In genomic region chr10:123831259-123831658, GRCh38 we compare ENCODE assay signal across 20 cellular contexts.
"Had no signal": no experiment of that assay in that cellular context is flagged by ENCODE, and none has a peak within 500 bp of the region (broad histone marks: within the 10 kb centered on the region; RNA-seq: fewer than 3 reads in every experiment).

No MANE protein-coding gene starts in this region.

- H2AFZ ChIP-seq: neural progenitor cell had no signal

- H3K27ac ChIP-seq: colonic mucosa, neural progenitor cell, pancreas, prostate gland, tibial nerve, upper lobe of right lung had no signal

- H3K27me3 ChIP-seq: colonic mucosa, gastroesophageal sphincter, neural progenitor cell, pancreas, tibial nerve, upper lobe of right lung had no signal

- H3K9me3 ChIP-seq: colonic mucosa, gastroesophageal sphincter, pancreas, prostate gland, tibial nerve, upper lobe of right lung had no signal

- H3K9ac ChIP-seq: neural progenitor cell had no signal

- H3K36me3 ChIP-seq: colonic mucosa, gastroesophageal sphincter, neural progenitor cell, pancreas, prostate gland, upper lobe of right lung had no signal

- ATAC-seq: gastroesophageal sphincter; left lobe of liver; naive thymus-derived CD8-positive, alpha-beta T cell; pancreas; stimulated activated naive CD8-positive, alpha-beta T cell treated with anti-CD3 and anti-CD28 coated beads, Interleukin-15, Interleukin-2, amounts not matched to agents 100 U/mL and 50 U/mL, for 24 hours; upper lobe of right lung had no signal

- DNase-seq: caudate nucleus; colonic mucosa; dermis blood vessel endothelial cell; erythroblast; glutamatergic neuron; islet precursor cell; mammary epithelial cell; naive thymus-derived CD8-positive, alpha-beta T cell; nucleus accumbens; pancreas; retina; stimulated activated CD4-positive, alpha-beta T cell treated with anti-CD3 and anti-CD28 coated beads, Interleukin-2, amount 100 ng/mL, for 48 hours; stimulated activated naive CD8-positive, alpha-beta T cell treated with anti-CD3 and anti-CD28 coated beads, Interleukin-15, Interleukin-2, amounts not matched to agents 100 U/mL and 50 U/mL, for 24 hours; upper lobe of right lung had no signal

- H3K4me3 ChIP-seq: colonic mucosa, gastroesophageal sphincter, neural progenitor cell, pancreas, prostate gland, smooth muscle cell, tibial nerve, upper lobe of right lung had no signal

- H3K4me1 ChIP-seq: colonic mucosa, neural progenitor cell, pancreas, prostate gland, upper lobe of right lung had no signal

- H3K4me2 ChIP-seq: neural progenitor cell, smooth muscle cell had no signal
